In the genomic region with DNA sequence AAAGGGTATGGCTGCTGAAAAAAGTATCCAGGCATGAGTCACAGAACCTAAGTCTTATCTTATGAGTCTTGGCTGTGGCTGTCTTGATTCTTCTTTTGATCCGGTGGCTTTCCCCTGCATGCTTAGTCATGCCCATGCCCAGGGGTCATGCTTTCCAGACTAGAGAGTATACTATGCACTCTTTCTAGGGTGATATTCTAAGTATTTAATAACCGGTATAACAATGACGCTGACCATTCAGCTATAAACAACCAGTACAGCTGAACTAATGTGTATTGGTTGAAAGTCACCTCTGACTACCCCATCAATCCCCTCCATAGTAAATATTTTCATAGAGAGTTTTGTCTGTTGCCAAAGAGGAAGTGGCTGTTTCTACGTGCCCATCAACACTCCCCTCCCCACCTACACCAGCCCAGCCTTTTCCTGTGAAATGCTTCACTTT, we compare ENCODE assay signal across 13 cellular contexts. TPM values are rescaled to one million over a fixed set of nuclear protein-coding genes. Genes with fewer than 3 reads are reported as not detected.
A peak's percentile ranks its signal among the peaks of the same experiment; 100 is the strongest.
DNase-seq lines count a peak whose midpoint lies in the region; ATAC-seq, FAIRE-seq and TF ChIP-seq lines count a peak whose summit lies in the region.
"Had no signal": no experiment of that assay in that cellular context is flagged by ENCODE, and none has a peak within 500 bp of the region (broad histone marks: within the 10 kb centered on the region; RNA-seq: fewer than 3 reads in every experiment).

No MANE protein-coding gene starts in this region.

- CTCF ChIA-PET in HCT116 (lab: Charles Lee), result no interaction called here

- FAIRE-seq in RCC 7860 (lab: Jason Lieb, UNC), result peak; percentile 92
- FAIRE-seq: H1 had no signal

- no peaks in the 10 kb centered on the region for H3K9me2 ChIP-seq in HCT116 (ENCODE audit: insufficient read depth)

- intact Hi-C loops in HCT116 (cut with micrococcal nuclease), result no loop called here
- intact Hi-C loops in colonic mucosa (cut with DNase I), result no loop called here

- no peak for TF ChIP-seq POLR2A in HCT116 (IDR thresholded peaks at IDR 0.05; ENCODE audit: borderline replicate concordance, extremely low read depth, insufficient read depth, insufficient read length)

- ATAC-seq in HCT116 (no peak), GM18858 (IDR thresholded peaks at IDR 0.05; ENCODE audit: unreplicated experiment) (no peak)
- ATAC-seq: CD8-positive, alpha-beta T cell had no signal

- POLR2A ChIA-PET in HCT116 (lab: Charles Lee), result no interaction called here

- H3K27ac ChIP-seq in HCT116 (ENCODE audit: low read depth, low read length) (no peak overlapping the region), colonic mucosa (no peak overlapping the region)

- no peak overlapping the region for H3K4me2 ChIP-seq in HCT116 (ENCODE audit: low read length)

- TF ChIP-seq RAD21 in HCT116 (IDR thresholded peaks at IDR 0.05; ENCODE audit: low read depth), result no peak

- RAD21 ChIA-PET in HCT116 (lab: Charles Lee; ENCODE audit: low non-redundant PET in 1 of 2, low total read pairs in 2 of 2, uncharacterized antibody in 2 of 2, unreplicated experiment in 2 of 2), result no interaction called here

- no peaks in the 10 kb centered on the region for H4K20me1 ChIP-seq in HCT116 (ENCODE audit: insufficient read depth)

- H3K9me3 ChIP-seq in HCT116 (ENCODE audit: control insufficient read depth in 1 of 2, insufficient read depth in 1 of 2, low read depth in 1 of 2, low read length in 2 of 2) (no peaks in the 10 kb centered on the region), colonic mucosa (no peaks in the 10 kb centered on the region)

- H3K4me3 ChIP-seq in HCT116 (replicated peaks in 1 of 2; ENCODE audit: low read depth in 1 of 2, low read length in 2 of 2) (no peak overlapping the region), fibroblast of the aortic adventitia (ENCODE audit: low read depth, low read length) (no peak overlapping the region), colonic mucosa (no peak overlapping the region)

- H3K27me3 ChIP-seq in HCT116 (ENCODE audit: insufficient read depth, low read length) (peaks cover 35% of the 10 kb centered on the region), colonic mucosa (no peaks in the 10 kb centered on the region)

- H3K36me3 ChIP-seq in HCT116 (ENCODE audit: control insufficient read depth in 1 of 2, insufficient read depth in 2 of 2, low read length in 2 of 2) (no peaks in the 10 kb centered on the region), colonic mucosa (no peaks in the 10 kb centered on the region)

- no peak for TF ChIP-seq CTCF in HCT116 (IDR thresholded peaks at IDR 0.05 in 2 of 3, conservative IDR thresholded peaks at IDR 0.05 in 1 of 3; ENCODE audit: borderline replicate concordance in 1 of 3, insufficient read depth in 1 of 3, low read depth in 2 of 3, low read length in 2 of 3)
- TF ChIP-seq CTCF in fibroblast of the aortic adventitia (IDR thresholded peaks at IDR 0.05; ENCODE audit: insufficient read depth, low read length), result no peak
- no peak for TF ChIP-seq CTCF in colonic mucosa (IDR thresholded peaks at IDR 0.05)

- peaks cover 0 to 5% of the 10 kb centered on the region in 2 experiments; a peak in 1 of 4 replicates for H3K4me1 ChIP-seq in HCT116 (ENCODE audit: control insufficient read depth in 1 of 2, insufficient read depth in 2 of 2, low read length in 2 of 2)
- no peaks in the 10 kb centered on the region for H3K4me1 ChIP-seq in colonic mucosa

- no peaks in the 10 kb centered on the region for H3K79me2 ChIP-seq in HCT116 (ENCODE audit: insufficient read depth, low read length)

- H3K9ac ChIP-seq in HCT116 (ENCODE audit: low read length) (no peak overlapping the region), colonic mucosa (ENCODE audit: low read depth in 2 of 2, low read length in 2 of 2) (no peak overlapping the region)

- DNase-seq in COLO829 (ENCODE audit: low spot score), result peak; percentile 78
- no peak for DNase-seq in HCT116 (ENCODE audit: low read depth, low spot score)
- peak; percentile 90 for DNase-seq in RCC 7860 (ENCODE audit: low spot score)
- DNase-seq in fibroblast of the aortic adventitia (ENCODE audit: low read depth), result peak; percentile 6
- no peak for DNase-seq in activated CD4-positive, CD25-positive, alpha-beta regulatory T cell treated with anti-CD3 and anti-CD28 coated beads, Interleukin-2, amount 50 U/mL, for 72 hours
- no peak for DNase-seq in NCI-H2171 treated with DMSO at 0.1 percent for 48 hours (lab: John Stamatoyannopoulos, UW)
- DNase-seq in colonic mucosa, result no peak
- DNase-seq: activated T-cell treated with anti-CD3 and anti-CD28 coated beads for 4 hours; CD8-positive, alpha-beta T cell; NCI-H1694; stimulated activated CD4-positive, alpha-beta T cell treated with anti-CD3 and anti-CD28 coated beads, Interleukin-4, amount 100 ng/mL, for 1 hour had no signal

- H2AFZ ChIP-seq in HCT116 (ENCODE audit: low read depth, low read length, poor library complexity, severe bottlenecking), result no peak overlapping the region

- no TSS peak for BruUV-seq in HCT116 (replicated peaks; lab: Mats Ljungman, UMichigan)

TF ChIP-seq in HCT116, 20 proteins besides CTCF, POLR2A, EP300 and RAD21:
- TF ChIP-seq ELF1 (IDR thresholded peaks at IDR 0.05; ENCODE audit: borderline replicate concordance, low read depth) (no peak), EZH2 (IDR thresholded peaks at IDR 0.05) (no peak), SP1 (IDR thresholded peaks at IDR 0.05; ENCODE audit: low read depth) (0 out of 2 replicates have a peak, but pooled peaks have one; percentile 11)

RNA-seq across cellular contexts. Expression of a gene that starts 34.7 kb away (rescaled TPM):
- not detected for total RNA-seq in HCT116 (2021; ENCODE audit: unreplicated experiment)
- not detected in 2 replicates for polyA plus RNA-seq in HCT116 (2012)
- total RNA-seq in fibroblast of the aortic adventitia (ENCODE audit: low replicate concordance), result 0.18 and 0.41 TPM in 2 replicates
- total RNA-seq in colonic mucosa, result 1 to 10 TPM; 1.2 to 7.8 TPM
- total RNA-seq: CD8-positive, alpha-beta T cell had no signal

Comparison
In these comparisons a context has a peak if more than half of its experiments do, and no peak if none do; other contexts are left out.
1. DNase-seq: peak in COLO829 (single experiment), RCC 7860 (single experiment) and fibroblast of the aortic adventitia (single experiment); none in HCT116 (single experiment), activated CD4-positive, CD25-positive, alpha-beta regulatory T cell treated with anti-CD3 and anti-CD28 coated beads, Interleukin-2, amount 50 U/mL, for 72 hours (single experiment), NCI-H2171 treated with DMSO at 0.1 percent for 48 hours (single experiment) and colonic mucosa (single experiment).